ENCODE assay signal across 8 cellular contexts in the genomic region with DNA sequence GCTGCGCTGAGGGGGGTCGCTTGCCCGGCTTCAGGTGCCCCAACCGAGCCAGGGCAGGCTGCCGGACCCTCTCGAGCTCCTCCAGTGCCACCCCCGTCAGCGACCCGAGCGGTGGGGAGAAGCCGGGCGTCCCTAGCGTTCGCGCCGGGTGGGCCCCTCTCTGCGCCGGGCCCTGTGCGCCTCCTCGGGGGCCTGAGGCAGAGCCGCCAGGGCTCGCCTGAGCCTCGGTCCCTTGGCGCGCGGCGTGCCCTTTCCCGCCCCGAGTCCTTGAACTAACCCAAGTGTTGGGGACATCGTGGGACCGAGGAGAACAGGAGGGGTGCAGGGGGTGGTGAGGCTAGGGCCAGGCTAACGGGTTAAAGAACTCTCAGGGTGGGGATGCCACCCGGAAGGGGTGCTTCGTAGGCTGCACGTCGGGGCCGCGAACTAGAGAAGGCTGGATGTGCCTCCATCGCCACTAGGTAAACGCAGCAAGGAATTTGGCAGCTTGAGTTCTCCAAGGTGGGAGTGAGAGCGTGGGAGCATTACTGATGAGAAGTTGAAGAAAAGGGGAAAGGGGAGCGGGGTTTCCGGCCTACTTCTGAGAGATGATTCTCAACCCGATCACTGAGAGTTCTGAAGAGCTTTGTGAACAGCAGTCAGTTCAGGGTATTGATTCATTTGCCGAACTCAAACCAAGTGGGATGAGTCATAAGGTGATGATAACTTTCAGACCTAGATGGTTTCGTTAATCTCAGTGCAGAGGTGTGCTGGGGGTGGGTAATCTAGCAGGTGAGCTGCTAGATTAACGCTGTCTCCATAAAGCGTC. TPM values are rescaled to one million over a fixed set of nuclear protein-coding genes. Genes with fewer than 3 reads are reported as not detected.
DNase-seq lines count a peak whose midpoint lies in the region; ATAC-seq, FAIRE-seq and TF ChIP-seq lines count a peak whose summit lies in the region.

No MANE protein-coding gene starts in this region.

- H3K4me3 Mint-ChIP-seq in glutamatergic neuron (ENCODE audit: unreplicated experiment), result peak overlapping the region; percentile 97

- H3K27ac ChIP-seq in C4-2B (peak overlapping the region; percentile 89), Peyer's patch (peak overlapping the region; percentile 87 to 98 (median 92)), pancreas (peak overlapping the region; percentile 85 to 98 (median 95)), transverse colon (peak overlapping the region; percentile 94 to 98 (median 96))

- H3K36me3 ChIP-seq in Peyer's patch (peaks cover 0 to 9% (median 0%) of the 10 kb centered on the region in 3 donors), pancreas (no peaks in the 10 kb centered on the region), transverse colon (peaks cover 0 to 7% (median 0%) of the 10 kb centered on the region in 4 donors)

- H3K27ac Mint-ChIP-seq in glutamatergic neuron (ENCODE audit: unreplicated experiment), result peak overlapping the region; percentile 96

- TF ChIP-seq CTCF in C4-2B (conservative IDR thresholded peaks at IDR 0.05) (no peak), Peyer's patch (IDR thresholded peaks at IDR 0.05) (no peak), glutamatergic neuron (IDR thresholded peaks at IDR 0.05; ENCODE audit: partially characterized antibody, unreplicated experiment) (no peak), pancreas (IDR thresholded peaks at IDR 0.05) (no peak), transverse colon (IDR thresholded peaks at IDR 0.05) (no peak)

- H3K27me3 ChIP-seq in Peyer's patch (no peaks in the 10 kb centered on the region), pancreas (no peaks in the 10 kb centered on the region), transverse colon (no peaks in the 10 kb centered on the region)

- H3K9me3 ChIP-seq in Peyer's patch, result no peaks in the 10 kb centered on the region
- no peaks in the 10 kb centered on the region for H3K9me3 ChIP-seq in pancreas
- no peaks in the 10 kb centered on the region for H3K9me3 ChIP-seq in transverse colon

- TF ChIP-seq POLR2A in Peyer's patch (IDR thresholded peaks at IDR 0.05) (peak in 1 of 2 donors; percentile 52), transverse colon (IDR thresholded peaks at IDR 0.05) (no peak)

- 0 to 1% methylated on average over 38 to 48 of the region's 48 CpGs for WGBS in pancreas, 2 donors
- WGBS in transverse colon (ENCODE audit: low coverage in 1 of 2), 2 donors, result 0 to 1% methylated on average over 6 to 48 of the region's 48 CpGs

- ATAC-seq in GM19324 (IDR thresholded peaks at IDR 0.05; ENCODE audit: low FRiP score, unreplicated experiment) (peak; percentile 35), HG03439 (IDR thresholded peaks at IDR 0.05; ENCODE audit: unreplicated experiment) (peak; percentile 33), pancreas (peak; percentile 37 to 75 (median 61))

- intact Hi-C loops in pancreas (cut with DNase I), result no loop called here
- intact Hi-C loops in transverse colon (cut with DNase I; ENCODE audit: low total_unique reads), result loop anchor here (5.0 kb wide), 1 partner anchor 48 kb away; a partner anchor contains a TSS

- H3K4me3 ChIP-seq in Peyer's patch (peak overlapping the region; percentile 68 to 99 (median 78)), pancreas (peak overlapping the region; percentile 51 to 98 (median 94)), transverse colon (peak overlapping the region; percentile 68 to 94 (median 74))

- DNase-seq in Peyer's patch, result peak in 2 of 3 donors; percentile 30 to 64
- DNase-seq in activated gamma-delta T cell (lab: John Stamatoyannopoulos, UW), result peak; percentile 56
- peak; percentile 56 for DNase-seq in glutamatergic neuron
- DNase-seq in pancreas, result peak in 5 of 6 donors; percentile 28 to 80 (median 46)
- peak; percentile 52 for DNase-seq in transverse colon

- H3K4me1 Mint-ChIP-seq in glutamatergic neuron (ENCODE audit: low read depth, unreplicated experiment), result peaks cover 9% of the 10 kb centered on the region

- H3K9me3 Mint-ChIP-seq in glutamatergic neuron (ENCODE audit: unreplicated experiment), result peaks cover 4% of the 10 kb centered on the region

- peaks cover 5% of the 10 kb centered on the region for H3K27me3 Mint-ChIP-seq in glutamatergic neuron (ENCODE audit: unreplicated experiment)

- H3K4me1 ChIP-seq in Peyer's patch (peaks cover 0 to 21% (median 2%) of the 10 kb centered on the region in 4 donors), pancreas (peaks cover 8 to 20% (median 18%) of the 10 kb centered on the region in 3 donors), transverse colon (peaks cover 8 to 43% (median 20%) of the 10 kb centered on the region in 4 donors)

- in situ Hi-C loops in transverse colon (cut with MboI; ENCODE audit: low pct_ligation_motif_present in 1 of 4, low pct_unique_long_range_greater_than_20kb in 1 of 4, low sequenced_read_pairs in 3 of 4), result no loop called here

- no peak for FAIRE-seq in pancreas (lab: Jason Lieb, UNC)

- H3K36me3 Mint-ChIP-seq in glutamatergic neuron (ENCODE audit: unreplicated experiment), result no peaks in the 10 kb centered on the region

- TF ChIP-seq EP300 in transverse colon (IDR thresholded peaks at IDR 0.05; ENCODE audit: low read depth), result no peak

RNA-seq across cellular contexts. Expression of a gene that starts 0.6 kb away (rescaled TPM):
- total RNA-seq in Peyer's patch (10 to 100 TPM; 50.4 to 83.4 (median 72.9) TPM), glutamatergic neuron (ENCODE audit: unreplicated experiment) (63.7 TPM), pancreas (10 to 100 TPM; 11.6 to 22.8 (median 14.1) TPM), transverse colon (10 to 100 TPM; 46.8 to 63.2 (median 49.8) TPM)
- polyA plus RNA-seq in pancreas, result 10 to 100 TPM; 13.4 to 19.1 TPM

RNA-seq across cellular contexts. Expression of a gene that starts 48.3 kb away (rescaled TPM):
- total RNA-seq in Peyer's patch (100 to 1,000 TPM; 101 to 381 (median 139) TPM), glutamatergic neuron (ENCODE audit: unreplicated experiment) (86.0 TPM), pancreas (10 to 100 TPM; 58.0 to 90.4 (median 72.7) TPM), transverse colon (100 to 1,000 TPM; 101 to 184 (median 129) TPM)
- 100 to 1,000 TPM; 135 to 183 TPM for polyA plus RNA-seq in pancreas

Comparison
In these comparisons a context has a peak if more than half of its experiments do, and no peak if none do; other contexts are left out.
1. Peak in every context shown above with its lines: DNase-seq, ATAC-seq, H3K4me3 ChIP-seq and H3K27ac ChIP-seq.